Comparison of ENCODE assay signal across 16 cellular contexts in genomic region chr6:36514554-36515456, GRCh38. TPM values are rescaled to one million over a fixed set of nuclear protein-coding genes. Genes with fewer than 3 reads are reported as not detected.
DNase-seq lines count a peak whose midpoint lies in the region; ATAC-seq and TF ChIP-seq lines count a peak whose summit lies in the region.
"Had no signal": no experiment of that assay in that cellular context is flagged by ENCODE, and none has a peak within 500 bp of the region (broad histone marks: within the 10 kb centered on the region; RNA-seq: fewer than 3 reads in every experiment).

No MANE protein-coding gene starts in this region.

- no peak for TF ChIP-seq POLR2A in transverse colon (IDR thresholded peaks at IDR 0.05)

- H3K27me3 ChIP-seq in kidney epithelial cell (ENCODE audit: control insufficient read depth, insufficient read depth, low read length) (no peaks in the 10 kb centered on the region), transverse colon (no peaks in the 10 kb centered on the region), GM23248 (replicated peaks; ENCODE audit: insufficient read depth) (no peaks in the 10 kb centered on the region)

- TF ChIP-seq CTCF in kidney epithelial cell (IDR thresholded peaks at IDR 0.05; ENCODE audit: insufficient read depth, low read length, poor library complexity, severe bottlenecking) (no peak), transverse colon (IDR thresholded peaks at IDR 0.05) (no peak)

- H2AFZ ChIP-seq in GM23248 = no peak overlapping the region

- H3K4me3 ChIP-seq in kidney epithelial cell (ENCODE audit: low read depth, low read length) (no peak overlapping the region), transverse colon (no peak overlapping the region), GM23248 (no peak overlapping the region)
- H3K4me3 ChIP-seq: HAP-1 had no signal

- no peaks in the 10 kb centered on the region for H4K20me1 ChIP-seq in GM23248 (ENCODE audit: insufficient read depth)

- intact Hi-C loops in Right ventricle myocardium superior (cut with DNase I) (no loop called here), Right ventricle myocardium inferior (cut with DNase I) (no loop called here), transverse colon (cut with DNase I; ENCODE audit: low total_unique reads) (no loop called here)

- no peaks in the 10 kb centered on the region for H3K9me2 ChIP-seq in GM23248 (ENCODE audit: insufficient read depth)

- H3K27ac ChIP-seq in transverse colon = peak overlapping the region; percentile 70 to 79 (median 76)
- no peak overlapping the region for H3K27ac ChIP-seq in GM23248

- H3K4me2 ChIP-seq in GM23248 (ENCODE audit: unreplicated experiment) = no peak overlapping the region

- ATAC-seq in Right ventricle myocardium superior (ENCODE audit: poor library complexity) (peak; percentile 36), Right ventricle myocardium inferior (no peak), HG03378 (IDR thresholded peaks at IDR 0.05; ENCODE audit: unreplicated experiment) (no peak)

- H3K4me1 ChIP-seq in transverse colon = peaks cover 3 to 64% (median 40%) of the 10 kb centered on the region in 4 donors
- no peaks in the 10 kb centered on the region for H3K4me1 ChIP-seq in GM23248 (ENCODE audit: insufficient read depth)

- H3K9me3 ChIP-seq in transverse colon (no peaks in the 10 kb centered on the region), GM23248 (ENCODE audit: low read depth) (no peaks in the 10 kb centered on the region)
- H3K9me3 ChIP-seq: HAP-1 had no signal

- no peak overlapping the region for H3K9ac ChIP-seq in GM23248

- in situ Hi-C loops in transverse colon (cut with MboI; ENCODE audit: low pct_ligation_motif_present in 1 of 4, low pct_unique_long_range_greater_than_20kb in 1 of 4, low sequenced_read_pairs in 3 of 4) (no loop called here), GM23248 (cut with MboI) (no loop called here)

- peaks cover 6% of the 10 kb centered on the region for H3K36me3 ChIP-seq in kidney epithelial cell (ENCODE audit: control insufficient read depth, insufficient read depth, low read length)
- peaks cover 0 to 6% (median 3%) of the 10 kb centered on the region in 4 donors for H3K36me3 ChIP-seq in transverse colon
- peaks cover 51% of the 10 kb centered on the region for H3K36me3 ChIP-seq in GM23248 (ENCODE audit: low read depth)

- TF ChIP-seq EP300 in transverse colon (IDR thresholded peaks at IDR 0.05; ENCODE audit: low read depth) = no peak

- 53 to 71% methylated on average over 7 to 8 of the region's 8 CpGs for WGBS in transverse colon (ENCODE audit: low coverage in 1 of 2), 2 donors
- WGBS in GM23248 (ENCODE audit: low coverage in 1 of 2, low lambda C conversion rate in 2 of 2, missing lambda C conversion rate in 2 of 2), 2 experiments = 98% methylated on average over 8 of the region's 8 CpGs

- DNase-seq in Right ventricle myocardium superior (no peak), Right ventricle myocardium inferior (ENCODE audit: missing footprints) (no peak), NCI-H69 (lab: John Stamatoyannopoulos, UW) (peak; percentile 27), kidney epithelial cell (ENCODE audit: low read depth) (peak; percentile 21), transverse colon (peak; percentile 70), ureter (ENCODE audit: low spot score) (no peak), GM23248 (no peak)
- DNase-seq: DND-41; foreskin fibroblast; MV-4-11; NCI-H2227 treated with DMSO at 0.1 percent for 48 hours; OCI-M1; stimulated activated CD4-positive, alpha-beta T cell treated with anti-CD3 and anti-CD28 coated beads, Interleukin-2, amount 100 ng/mL, for 48 hours; stimulated activated naive CD4-positive, alpha-beta T cell had no signal

- H3F3A ChIP-seq in GM23248 (ENCODE audit: insufficient read depth) = no peaks in the 10 kb centered on the region

- no peaks in the 10 kb centered on the region; the same call in 1 of the 2 replicates for H3K79me2 ChIP-seq in GM23248 (ENCODE audit: insufficient read depth)

RNA-seq across cellular contexts. Expression of gene STK38, which starts 32.5 kb away (rescaled TPM):
- total RNA-seq in Right ventricle myocardium superior = 21.2 TPM
- 22.6 TPM for total RNA-seq in Right ventricle myocardium inferior
- 22.3 and 23.7 TPM in 2 replicates for total RNA-seq in kidney epithelial cell
- total RNA-seq in transverse colon = 100 to 1,000 TPM in 1 of 4 donors, 10 to 100 TPM in 3; 59.1 to 101 (median 86.4) TPM
- 47.5 TPM for total RNA-seq in ureter
- 30.5 and 35.6 TPM in 2 replicates for total RNA-seq in GM23248 (2014; rRNA removed; shearing (Covaris generic))
- 50.4 and 51.1 TPM in 2 replicates for polyA plus RNA-seq in GM23248 (2016; fragmentation: Nextera tagmentation; extraction: Ambion mirVana)

Comparison
In these comparisons a context has a peak if more than half of its experiments do, and no peak if none do; other contexts are left out.
1. DNase-seq: peak in NCI-H69 (single experiment), kidney epithelial cell (single experiment) and transverse colon (single experiment); none in Right ventricle myocardium superior (single experiment), Right ventricle myocardium inferior (single experiment), ureter (single experiment) and GM23248 (single experiment).